In genomic region chr6:56055066-56055465, GRCh38 we compare ENCODE assay signal across 25 cellular contexts.
"Had no signal": no experiment of that assay in that cellular context is flagged by ENCODE, and none has a peak within 500 bp of the region (broad histone marks: within the 10 kb centered on the region; RNA-seq: fewer than 3 reads in every experiment).

No MANE protein-coding gene starts in this region.

- H3K4me1 ChIP-seq: adrenal gland, body of pancreas had no signal

- H3K27me3 ChIP-seq: adrenal gland, body of pancreas had no signal

- H3K9me3 ChIP-seq: adrenal gland, body of pancreas had no signal

- DNase-seq: activated CD4-positive, alpha-beta T cell treated with anti-CD3 and anti-CD28 coated beads, Interleukin-2, amount 10 ng/mL, durations not matched to agents 24 days and 14 days; activated CD4-positive, alpha-beta T cell treated with anti-CD3 and anti-CD28 coated beads, Interleukin-2, amount 50 U/mL, for 4 hours; activated CD8-positive, alpha-beta T cell treated with anti-CD3 and anti-CD28 coated beads for 36 hours; activated gamma-delta T cell; activated naive CD4-positive, alpha-beta T cell treated with Interleukin-2 at 50 U/mL for 16 hours; activated naive CD8-positive, alpha-beta T cell treated with anti-CD3 and anti-CD28 coated beads, Interleukin-2, amount 10 ng/mL, durations not matched to agents 7 days and 5 days; activated T-cell treated with anti-CD3 and anti-CD28 coated beads, Interleukin-2, amount 50 U/mL, for 24 hours; adrenal gland; aorta; body of pancreas; caudate nucleus; cerebellar nuclear complex; NCI-H1105; NCI-H1436; NCI-H1694; NCI-H1930; NCI-H345; NCI-H524 treated with DMSO at 0.1 percent for 48 hours; NCI-H748 treated with DMSO at 0.1 percent for 48 hours; NK-92 treated with Interleukin-12 subunit alpha and Interleukin-12 subunit beta, amount 100 ng/mL, for 24 hours; PC-3; T1000 had no signal

- H3K9ac ChIP-seq: KMS-11 had no signal

- H3K4me3 ChIP-seq: adrenal gland, body of pancreas, SK-N-MC had no signal

- H3K27ac ChIP-seq: adrenal gland, body of pancreas, KMS-11, RWPE1, SK-N-MC had no signal

- H3K4me2 ChIP-seq: KMS-11 had no signal

- H3K36me3 ChIP-seq: adrenal gland had no signal
